ENCODE assay signal across 8 cellular contexts in the genomic region with DNA sequence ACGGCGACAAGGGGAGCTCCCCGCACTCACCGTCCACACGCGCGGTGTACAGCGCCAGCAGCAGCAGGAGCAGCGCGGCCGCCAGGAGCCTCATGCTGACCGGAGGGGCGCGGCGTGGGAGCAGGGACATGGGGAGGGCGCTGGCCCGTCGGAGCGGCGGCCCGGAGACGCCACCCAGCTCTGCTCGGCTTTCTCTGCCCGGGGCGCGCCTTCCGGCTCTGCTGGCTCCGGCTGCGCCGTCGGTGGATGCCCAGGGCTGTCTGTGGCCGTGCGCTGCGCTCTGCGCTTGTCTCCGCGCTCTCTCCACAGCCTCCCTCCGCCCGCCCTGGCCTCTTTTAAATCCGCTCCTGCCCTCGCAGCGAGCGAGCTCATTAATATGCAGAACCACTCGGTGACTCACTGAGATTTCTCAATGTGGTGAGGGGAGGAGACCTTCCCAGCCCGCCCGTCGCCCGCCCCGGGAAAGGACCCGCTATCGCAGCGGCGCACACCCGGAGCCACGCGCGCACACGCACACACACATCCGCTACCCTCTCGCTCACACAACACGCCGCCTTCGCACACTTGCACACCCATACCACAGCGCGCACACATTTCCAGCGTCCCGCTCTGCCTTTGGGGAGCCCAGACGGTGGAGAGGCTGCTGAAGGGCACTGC. TPM values are rescaled to one million over a fixed set of nuclear protein-coding genes. Genes with fewer than 3 reads are reported as not detected.
A peak's percentile ranks its signal among the peaks of the same experiment; 100 is the strongest.
DNase-seq lines count a peak whose midpoint lies in the region; FAIRE-seq and TF ChIP-seq lines count a peak whose summit lies in the region.

A gene with protein sequence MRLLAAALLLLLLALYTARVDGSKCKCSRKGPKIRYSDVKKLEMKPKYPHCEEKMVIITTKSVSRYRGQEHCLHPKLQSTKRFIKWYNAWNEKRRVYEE (minus strand): TSS at position 307 of the 657 bp plus-strand sequence. CDS start 213 bp downstream, at position 94.

- no peaks in the 10 kb centered on the region for H3K36me3 ChIP-seq in thymus (ENCODE audit: control insufficient read depth, insufficient read depth)

- WGBS in thymus = 4% methylated on average over 68 of the region's 68 CpGs

- DNase-seq in AG09309 (ENCODE audit: low read depth) (peak; percentile 25), NB4 (ENCODE audit: low read depth) (peak; percentile 86), cardiac fibroblast (ENCODE audit: low read depth in 2 of 2) (peak; percentile 57 to 60), kidney tubule cell (ENCODE audit: low spot score) (peak; percentile 84), D721Med (ENCODE audit: insufficient read length, low spot score) (no peak), G401 (ENCODE audit: low spot score) (no peak)
- no peak for DNase-seq in stimulated activated naive CD4-positive, alpha-beta T cell treated with Interleukin-2 at 50 U/mL for 16 hours (lab: John Stamatoyannopoulos, UW)

- no peak for FAIRE-seq in D721Med (lab: Jason Lieb, UNC)

- H3K4me3 ChIP-seq in AG09309 (ENCODE audit: control insufficient read depth, low read depth, low read length) = peak within 1 kb of the TSS; percentile 35
- no peak within 1 kb of the TSS for H3K4me3 ChIP-seq in NB4 (ENCODE audit: low read depth, low read length)
- H3K4me3 ChIP-seq in cardiac fibroblast (replicated peaks in 1 of 2; ENCODE audit: low read depth in 2 of 2, low read length in 2 of 2) = peak within 1 kb of the TSS in 1 of 2 donors; percentile 16
- H3K4me3 ChIP-seq in thymus (ENCODE audit: low read length) = no peak within 1 kb of the TSS

- H3K27ac ChIP-seq in thymus (ENCODE audit: low read depth) = no peak within 1 kb of the TSS

- H3K4me1 ChIP-seq in thymus (ENCODE audit: control insufficient read depth, insufficient read depth, low read length) = no peaks in the 10 kb centered on the region

- TF ChIP-seq CTCF in AG09309 (IDR thresholded peaks at IDR 0.05; ENCODE audit: control insufficient read depth, insufficient read depth, low read depth, low read length, missing control alignments) (no peak), NB4 (IDR thresholded peaks at IDR 0.05; ENCODE audit: low read depth, low read length) (no peak), cardiac fibroblast (IDR thresholded peaks at IDR 0.05; ENCODE audit: low read depth, low read length) (no peak), D721Med (IDR thresholded peaks at IDR 0.05; ENCODE audit: insufficient read depth, missing control alignments) (no peak)

- H3K27me3 ChIP-seq in thymus (ENCODE audit: control insufficient read depth, insufficient read depth) = peaks cover 38% of the 10 kb centered on the region

- TF ChIP-seq POLR2A in NB4 (IDR thresholded peaks at IDR 0.05; ENCODE audit: extremely low read depth, insufficient read length) = no peak

- no peaks in the 10 kb centered on the region for H3K9me3 ChIP-seq in thymus (ENCODE audit: control insufficient read depth)

- in situ Hi-C loops in G401 (cut with HindIII; ENCODE audit: low sequenced_read_pairs) = no loop called here

RNA-seq across cellular contexts. Expression of the gene that starts here (rescaled TPM):
- 17.0 TPM for polyA plus RNA-seq in thymus
- total RNA-seq in G401 (2014; rRNA removed; shearing (Covaris generic)) = not detected in 2 replicates

Comparison
In these comparisons a context has a peak if more than half of its experiments do, and no peak if none do; other contexts are left out.
1. DNase-seq: peak in AG09309 (single experiment), NB4 (single experiment), cardiac fibroblast (2 of 2) and kidney tubule cell (single experiment); none in D721Med (single experiment), G401 (single experiment) and stimulated activated naive CD4-positive, alpha-beta T cell treated with Interleukin-2 at 50 U/mL for 16 hours (single experiment).